ENCODE assay signal across 8 cellular contexts in the genomic region with DNA sequence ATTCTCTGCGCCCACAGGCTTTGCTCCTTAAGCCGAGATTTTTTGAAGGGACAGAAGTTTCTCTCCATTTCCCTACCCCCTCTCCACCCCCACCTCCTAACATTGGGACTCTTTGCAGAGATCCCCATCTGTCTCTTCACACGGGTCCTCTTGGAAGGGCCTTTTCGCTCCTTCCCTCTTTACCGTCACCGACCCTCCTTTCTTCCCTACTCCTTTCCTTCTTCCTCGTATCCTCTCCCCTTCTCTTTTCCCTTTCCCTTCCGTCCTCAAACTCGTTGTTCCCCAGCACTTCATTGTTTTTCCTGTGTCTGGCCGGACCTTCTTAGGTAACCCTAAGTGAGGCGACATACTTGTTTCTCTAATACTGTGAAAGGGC. TPM values are rescaled to one million over a fixed set of nuclear protein-coding genes. Genes with fewer than 3 reads are reported as not detected.
DNase-seq lines count a peak whose midpoint lies in the region; ATAC-seq and TF ChIP-seq lines count a peak whose summit lies in the region.

No MANE protein-coding gene starts in this region.

- H3K4me2 ChIP-seq in BLaER1 treated with 17β-estradiol and CSF1 and Interleukin-3, amounts not matched to agents 10 nM and 100 nM: peak overlapping the region; percentile 86 to 98 (median 93)

- peaks cover 26 to 44% (median 38%) of the 10 kb centered on the region in 11 experiments for H3K36me3 ChIP-seq in BLaER1 treated with 17β-estradiol and CSF1 and Interleukin-3, amounts not matched to agents 10 nM and 100 nM
- peaks cover 33% of the 10 kb centered on the region for H3K36me3 ChIP-seq in MG63
- peaks cover 9% of the 10 kb centered on the region for H3K36me3 ChIP-seq in effector memory CD4-positive, alpha-beta T cell (ENCODE audit: control insufficient read depth, insufficient read depth, low read length)

- peaks cover 36% of the 10 kb centered on the region for H3K4me1 Mint-ChIP-seq in neural crest cell

- no peaks in the 10 kb centered on the region for H3K9me3 Mint-ChIP-seq in neural crest cell

- TF ChIP-seq CTCF in neural crest cell (conservative IDR thresholded peaks at IDR 0.05): no peak

- peak overlapping the region in 10 of 11 experiments; percentile 68 to 82 (median 77); a peak in 19 of 22 replicates for H3K27ac ChIP-seq in BLaER1 treated with 17β-estradiol and CSF1 and Interleukin-3, amounts not matched to agents 10 nM and 100 nM
- H3K27ac ChIP-seq in effector memory CD4-positive, alpha-beta T cell (ENCODE audit: insufficient read depth, low read length, poor library complexity, severe bottlenecking): peak overlapping the region; percentile 69

- H3K4me1 ChIP-seq in BLaER1 treated with 17β-estradiol and CSF1 and Interleukin-3, amounts not matched to agents 10 nM and 100 nM: peaks cover 42 to 63% (median 54%) of the 10 kb centered on the region in 10 experiments
- H3K4me1 ChIP-seq in effector memory CD4-positive, alpha-beta T cell (ENCODE audit: control insufficient read depth, insufficient read depth, low read length, poor library complexity, severe bottlenecking): peaks cover 23% of the 10 kb centered on the region

- peak overlapping the region; percentile 80 to 89 (median 84) for H3K9ac ChIP-seq in BLaER1 treated with 17β-estradiol and CSF1 and Interleukin-3, amounts not matched to agents 10 nM and 100 nM

- H3K4me3 Mint-ChIP-seq in neural crest cell: peak overlapping the region; percentile 91

- H4K20me1 ChIP-seq in BLaER1 treated with 17β-estradiol and CSF1 and Interleukin-3, amounts not matched to agents 10 nM and 100 nM: peaks cover 13 to 55% (median 42%) of the 10 kb centered on the region in 11 experiments; a peak in 18 of 22 replicates

- DNase-seq in MG63 (no peak), neural crest cell (ENCODE audit: low read depth, low spot score) (no peak), GM19240 (ENCODE audit: insufficient read length, low spot score) (no peak), NCI-H345 treated with DMSO at 0.1 percent for 48 hours (lab: John Stamatoyannopoulos, UW; ENCODE audit: unreplicated experiment) (no peak)
- DNase-seq in effector memory CD4-positive, alpha-beta T cell: no peak
- DNase-seq in activated CD4-positive, CD25-positive, alpha-beta regulatory T cell treated with anti-CD3 and anti-CD28 coated beads, Interleukin-2, amount 50 U/mL, for 72 hours: no peak

- peak overlapping the region; percentile 92 for H3K27ac Mint-ChIP-seq in neural crest cell (ENCODE audit: unreplicated experiment)

- H3K4me3 ChIP-seq in BLaER1 treated with 17β-estradiol and CSF1 and Interleukin-3, amounts not matched to agents 10 nM and 100 nM: peak overlapping the region; percentile 79 to 97 (median 94)
- H3K4me3 ChIP-seq in MG63: peak overlapping the region; percentile 84
- peak overlapping the region; percentile 96 for H3K4me3 ChIP-seq in effector memory CD4-positive, alpha-beta T cell (ENCODE audit: insufficient read depth, low read depth, low read length, poor library complexity, severe bottlenecking)

- H3K9me3 ChIP-seq in BLaER1 treated with 17β-estradiol and CSF1 and Interleukin-3, amounts not matched to agents 10 nM and 100 nM (replicated peaks in 1 of 11): no peaks in the 10 kb centered on the region
- H3K9me3 ChIP-seq in MG63: no peaks in the 10 kb centered on the region
- no peaks in the 10 kb centered on the region for H3K9me3 ChIP-seq in effector memory CD4-positive, alpha-beta T cell (ENCODE audit: control insufficient read depth, low read length)

- no peak for ATAC-seq in HG03565 (IDR thresholded peaks at IDR 0.05; ENCODE audit: unreplicated experiment)

- H3K27me3 ChIP-seq in BLaER1 treated with 17β-estradiol and CSF1 and Interleukin-3, amounts not matched to agents 10 nM and 100 nM: no peaks in the 10 kb centered on the region
- no peaks in the 10 kb centered on the region for H3K27me3 ChIP-seq in MG63
- H3K27me3 ChIP-seq in effector memory CD4-positive, alpha-beta T cell (replicated peaks; ENCODE audit: control insufficient read depth, insufficient read depth, low read length, poor library complexity, severe bottlenecking): no peaks in the 10 kb centered on the region

- no peaks in the 10 kb centered on the region for H3K27me3 Mint-ChIP-seq in neural crest cell (ENCODE audit: low read depth)

- no peaks in the 10 kb centered on the region for H3K36me3 Mint-ChIP-seq in neural crest cell (ENCODE audit: low read depth)

RNA-seq across cellular contexts. Expression of gene COPS7B, which starts 0.7 kb away (rescaled TPM):
- total RNA-seq in MG63 (2014; rRNA removed; shearing (Covaris generic); ENCODE audit: low replicate concordance): 40.6 and 56.4 TPM in 2 replicates
- 62.9 and 64.1 TPM in 2 replicates for total RNA-seq in neural crest cell

RNA-seq across cellular contexts. Expression of gene PDE6D, which starts 5.8 kb away (rescaled TPM):
- total RNA-seq in MG63 (2014; rRNA removed; shearing (Covaris generic); ENCODE audit: low replicate concordance): 29.7 and 35.9 TPM in 2 replicates
- 35.8 and 38.8 TPM in 2 replicates for total RNA-seq in neural crest cell
